Comparison of ENCODE assay signal across 8 cellular contexts in genomic region chr5:167573274-167574127, GRCh38.
A peak's percentile ranks its signal among the peaks of the same experiment; 100 is the strongest.
DNase-seq lines count a peak whose midpoint lies in the region; ATAC-seq and TF ChIP-seq lines count a peak whose summit lies in the region.

No MANE protein-coding gene starts in this region.

- H2AFZ ChIP-seq in ACC112 (ENCODE audit: low read length, unreplicated experiment) = peak overlapping the region; percentile 41

- no peaks in the 10 kb centered on the region for H3K79me2 ChIP-seq in ACC112 (ENCODE audit: control insufficient read depth, insufficient read depth, low read length, unreplicated experiment)

- H3K4me3 ChIP-seq in ACC112 (ENCODE audit: low read depth, low read length) = peak overlapping the region; percentile 26
- peak overlapping the region; percentile 57 for H3K4me3 ChIP-seq in HUES48 (ENCODE audit: low read depth, low read length)
- H3K4me3 ChIP-seq in right lobe of liver = peak overlapping the region in 1 of 3 donors; percentile 22

- WGBS in right lobe of liver (ENCODE audit: insufficient coverage, low coverage, low lambda C conversion rate, missing lambda C conversion rate) = under 1% methylated on average over 25 of the region's 25 CpGs

- no peak overlapping the region for H3K4me3 Mint-ChIP-seq in natural killer cell treated with Interleukin-12 subunit alpha and Interleukin-12 subunit beta and Interleukin-15 and Interleukin-18, amount 100 ng/mL, for 72 hours

- peaks cover 11% of the 10 kb centered on the region for H3K9me3 Mint-ChIP-seq in natural killer cell treated with Interleukin-12 subunit alpha and Interleukin-12 subunit beta and Interleukin-15 and Interleukin-18, amount 100 ng/mL, for 72 hours

- no peak for TF ChIP-seq CTCF in right lobe of liver (IDR thresholded peaks at IDR 0.05)

- H3K36me3 ChIP-seq in ACC112 (ENCODE audit: insufficient read depth, low read length) (no peaks in the 10 kb centered on the region), HUES48 (ENCODE audit: control insufficient read depth, insufficient read depth, low read length) (no peaks in the 10 kb centered on the region), right lobe of liver (no peaks in the 10 kb centered on the region)

- no peak for TF ChIP-seq POLR2A in right lobe of liver (IDR thresholded peaks at IDR 0.05)

- DNase-seq in brain pericyte (ENCODE audit: low read depth, low spot score) (peak; percentile 17), right lobe of liver (peak in 1 of 3 donors; percentile 22)
- DNase-seq in natural killer cell treated with Interleukin-12 subunit alpha and Interleukin-12 subunit beta and Interleukin-15 and Interleukin-18, amount 100 ng/mL, for 72 hours (ENCODE audit: low spot score) = no peak
- no peak for DNase-seq in activated CD4-positive, alpha-beta T cell treated with anti-CD3 and anti-CD28 coated beads, Interleukin-2, amount 50 U/mL, for 48 hours

- peak overlapping the region; percentile 35 for H3K9ac ChIP-seq in HUES48 (ENCODE audit: low read depth, low read length)

- intact Hi-C loops in right lobe of liver (cut with DNase I) = no loop called here

- H3K27me3 Mint-ChIP-seq in natural killer cell treated with Interleukin-12 subunit alpha and Interleukin-12 subunit beta and Interleukin-15 and Interleukin-18, amount 100 ng/mL, for 72 hours = peaks cover 8 to 13% of the 10 kb centered on the region in 2 donors

- peaks cover 5% of the 10 kb centered on the region for H3K36me3 Mint-ChIP-seq in natural killer cell treated with Interleukin-12 subunit alpha and Interleukin-12 subunit beta and Interleukin-15 and Interleukin-18, amount 100 ng/mL, for 72 hours

- H3K4me1 ChIP-seq in ACC112 (ENCODE audit: control insufficient read depth, insufficient read depth, low read length, unreplicated experiment) (peaks cover 6% of the 10 kb centered on the region), HUES48 (ENCODE audit: control insufficient read depth, insufficient read depth, low read length) (peaks cover 66% of the 10 kb centered on the region), right lobe of liver (peaks cover 0 to 5% (median 0%) of the 10 kb centered on the region in 4 donors)

- H3K27ac Mint-ChIP-seq in natural killer cell treated with Interleukin-12 subunit alpha and Interleukin-12 subunit beta and Interleukin-15 and Interleukin-18, amount 100 ng/mL, for 72 hours = no peak overlapping the region

- peaks cover 0 to 2% of the 10 kb centered on the region in 2 donors for H3K4me1 Mint-ChIP-seq in natural killer cell treated with Interleukin-12 subunit alpha and Interleukin-12 subunit beta and Interleukin-15 and Interleukin-18, amount 100 ng/mL, for 72 hours (ENCODE audit: low read depth in 2 of 2)

- ATAC-seq in right lobe of liver (peak; percentile 67 to 92 (median 80)), HG03108 (IDR thresholded peaks at IDR 0.05; ENCODE audit: unreplicated experiment) (no peak), HG03442 (IDR thresholded peaks at IDR 0.05; ENCODE audit: unreplicated experiment) (no peak)
- ATAC-seq in natural killer cell treated with Interleukin-12 subunit alpha and Interleukin-12 subunit beta and Interleukin-15 and Interleukin-18, amount 100 ng/mL, for 72 hours = no peak

- H3K27ac ChIP-seq in ACC112 (ENCODE audit: low read depth, low read length) (no peak overlapping the region), HUES48 (ENCODE audit: low read depth, low read length) (peak overlapping the region; percentile 80), right lobe of liver (no peak overlapping the region)

- H3K27me3 ChIP-seq in ACC112 (ENCODE audit: insufficient read depth, low read length) (peaks cover 89% of the 10 kb centered on the region), HUES48 (ENCODE audit: control insufficient read depth, insufficient read depth, low read length) (peaks cover 22% of the 10 kb centered on the region), right lobe of liver (no peaks in the 10 kb centered on the region)

- H3K9me3 ChIP-seq in HUES48 (ENCODE audit: control insufficient read depth, insufficient read depth, low read length) (no peaks in the 10 kb centered on the region), right lobe of liver (no peaks in the 10 kb centered on the region)

Comparison
In these comparisons a context has a peak if more than half of its experiments do, and no peak if none do; other contexts are left out.
1. ATAC-seq: peak in right lobe of liver (4 of 4); none in HG03108 (single experiment), HG03442 (single experiment) and natural killer cell treated with Interleukin-12 subunit alpha and Interleukin-12 subunit beta and Interleukin-15 and Interleukin-18, amount 100 ng/mL, for 72 hours (0 of 2).